ENCODE assay signal across 8 cellular contexts in genomic region chr16:69131749-69132423, GRCh38. TPM values are rescaled to one million over a fixed set of nuclear protein-coding genes. Genes with fewer than 3 reads are reported as not detected.
A peak's percentile ranks its signal among the peaks of the same experiment; 100 is the strongest.
DNase-seq lines count a peak whose midpoint lies in the region; ATAC-seq lines count a peak whose summit lies in the region.

No MANE protein-coding gene starts in this region.

- no peaks in the 10 kb centered on the region for H3K9me3 ChIP-seq in HUES64 (ENCODE audit: insufficient read depth, low read depth, low read length)

- DNase-seq in CMK (ENCODE audit: low read depth) = peak; percentile 71
- DNase-seq in RPMI7951 (ENCODE audit: low read depth) = peak; percentile 80
- DNase-seq in activated gamma-delta T cell treated with anti-CD3 and anti-CD28 coated beads, Interleukin-2, amount 50 U/mL, for 16 hours (ENCODE audit: low read depth) = peak; percentile 41
- DNase-seq in foreskin melanocyte = peak; percentile 58
- peak in 33 of 56 donors; percentile 22 to 81 (median 69) for DNase-seq in nucleus accumbens (lab: John Stamatoyannopoulos, UW)
- DNase-seq in substantia nigra (lab: John Stamatoyannopoulos, UW) = peak in 33 of 49 donors; percentile 27 to 91 (median 65)

- peak overlapping the region; percentile 99 for H3K27ac ChIP-seq in HUES64 (ENCODE audit: low read depth, low read length)
- H3K27ac ChIP-seq in substantia nigra (ENCODE audit: low read depth, low read length, poor library complexity, severe bottlenecking) = peak overlapping the region; percentile 78

- H3K4me3 ChIP-seq in HUES64 (ENCODE audit: low read length) = peak overlapping the region; percentile 93

- peak; percentile 41 for ATAC-seq in GM21390 (IDR thresholded peaks at IDR 0.05; ENCODE audit: unreplicated experiment)

- peaks cover 22% of the 10 kb centered on the region for H3K4me1 ChIP-seq in HUES64 (ENCODE audit: insufficient read depth, low read length)

- peaks cover 42% of the 10 kb centered on the region for H3K36me3 ChIP-seq in HUES64 (ENCODE audit: insufficient read depth, low read length)

- WGBS in HUES64 = under 1% methylated on average over 47 of the region's 57 CpGs

- H3K27me3 ChIP-seq in HUES64 (ENCODE audit: insufficient read depth, low read length) = no peaks in the 10 kb centered on the region

- H3K9ac ChIP-seq in HUES64 (ENCODE audit: low read depth, low read length) = peak overlapping the region; percentile 100

RNA-seq across cellular contexts. Expression of gene CHTF8, which starts 0.5 kb away (rescaled TPM):
- polyA plus RNA-seq in HUES64 (2013, experiment 1 of 2) = 115 TPM
- polyA plus RNA-seq in HUES64 (2013, experiment 2 of 2) = 120 TPM
- 58.3 and 65.0 TPM in 2 replicates for total RNA-seq in RPMI7951 (2014; rRNA removed; shearing (Covaris generic))

RNA-seq across cellular contexts. Expression of gene UTP4, which starts 0.6 kb away (rescaled TPM):
- 90.1 TPM for polyA plus RNA-seq in HUES64 (2013, experiment 1 of 2)
- polyA plus RNA-seq in HUES64 (2013, experiment 2 of 2) = 78.6 TPM
- total RNA-seq in RPMI7951 (2014; rRNA removed; shearing (Covaris generic)) = 13.1 and 22.5 TPM in 2 replicates

RNA-seq across cellular contexts. Expression of gene HAS3, which starts 26.4 kb away (rescaled TPM):
- 50.0 TPM for polyA plus RNA-seq in HUES64 (2013, experiment 1 of 2)
- polyA plus RNA-seq in HUES64 (2013, experiment 2 of 2) = 43.6 TPM
- total RNA-seq in RPMI7951 (2014; rRNA removed; shearing (Covaris generic)) = 0.72 TPM in 1 of 2 replicates, not detected in the other

RNA-seq across cellular contexts. Expression of gene SNTB2, which starts 55.1 kb away (rescaled TPM):
- 7.4 TPM for polyA plus RNA-seq in HUES64 (2013, experiment 1 of 2)
- polyA plus RNA-seq in HUES64 (2013, experiment 2 of 2) = 6.3 TPM
- 25.8 and 26.2 TPM in 2 replicates for total RNA-seq in RPMI7951 (2014; rRNA removed; shearing (Covaris generic))

Comparison
In these comparisons a context has a peak if more than half of its experiments do, and no peak if none do; other contexts are left out.
1. Peak in every context shown above with its lines: DNase-seq, ATAC-seq, H3K4me3 ChIP-seq and H3K27ac ChIP-seq.